In genomic region chr14:35808076-35808657, GRCh38 we compare ENCODE assay signal across 8 cellular contexts. TPM values are rescaled to one million over a fixed set of nuclear protein-coding genes. Genes with fewer than 3 reads are reported as not detected.
DNase-seq lines count a peak whose midpoint lies in the region; ATAC-seq and TF ChIP-seq lines count a peak whose summit lies in the region.

No MANE protein-coding gene starts in this region.

- ATAC-seq in PC-3 (peak; percentile 41), lung (ENCODE audit: insufficient read depth, low FRiP score) (no peak), GM18867 (IDR thresholded peaks at IDR 0.05; ENCODE audit: unreplicated experiment) (no peak), HG02884 (IDR thresholded peaks at IDR 0.05; ENCODE audit: unreplicated experiment) (no peak)

- POLR2A ChIA-PET in PC-3 (lab: Charles Lee; ENCODE audit: unreplicated experiment): interaction anchor here (0.7 kb wide), 1 partner anchor 18 kb away, joined by 7 read pairs; the partner anchor contains the start of gene BRMS1L

- no peaks in the 10 kb centered on the region for H3K27me3 Mint-ChIP-seq in chondrocyte (ENCODE audit: low read depth)

- H4K20me1 ChIP-seq in PC-3 (ENCODE audit: low read length): peaks cover 18% of the 10 kb centered on the region

- BruUV-seq in PC-3 (replicated peaks; lab: Mats Ljungman, UMichigan): no TSS peak

- intact Hi-C loops in PC-3 (cut with micrococcal nuclease): loop anchor here (5.0 kb wide), 1 partner anchor 61 kb away; no protein-coding TSS in a partner anchor
- intact Hi-C loops in testis (cut with DNase I; ENCODE audit: low total_unique reads): no loop called here

- H3K4me1 ChIP-seq in PC-3 (ENCODE audit: insufficient read depth, low read length): peaks cover 17% of the 10 kb centered on the region
- H3K4me1 ChIP-seq in lung (ENCODE audit: control insufficient read depth in 2 of 2, insufficient read depth in 2 of 2, low read length in 2 of 2): peaks cover 0 to 5% of the 10 kb centered on the region in 2 donors
- peaks cover 8% of the 10 kb centered on the region for H3K4me1 ChIP-seq in testis

- H3K79me2 ChIP-seq in PC-3 (ENCODE audit: low read length): peaks cover 38% of the 10 kb centered on the region

- H2AFZ ChIP-seq in PC-3 (ENCODE audit: low read length): peak overlapping the region; percentile 49

- peak overlapping the region; percentile 72 for H3K9ac ChIP-seq in PC-3 (ENCODE audit: low read length)

- H3F3A ChIP-seq in PC-3 (ENCODE audit: low read length, unreplicated experiment): no peaks in the 10 kb centered on the region

- H3K4me3 ChIP-seq in PC-3 (ENCODE audit: low read length): peak overlapping the region; percentile 71
- peak overlapping the region; percentile 78 for H3K4me3 ChIP-seq in lung
- H3K4me3 ChIP-seq in testis: peak overlapping the region; percentile 73 to 90

- H3K36me3 ChIP-seq in PC-3 (ENCODE audit: low read depth, low read length): no peaks in the 10 kb centered on the region
- H3K36me3 ChIP-seq in lung (ENCODE audit: control insufficient read depth in 2 of 2, insufficient read depth in 2 of 2, low read length in 2 of 2): peaks cover 0 to 1% of the 10 kb centered on the region in 2 donors
- H3K36me3 ChIP-seq in testis (ENCODE audit: low read depth, missing control alignments): no peaks in the 10 kb centered on the region

- CTCF ChIA-PET in PC-3 (lab: Charles Lee): interaction anchor here (0.6 kb wide), 1 partner anchor 9 kb away, joined by 4 read pairs; no protein-coding TSS in a partner anchor

- H3K27ac ChIP-seq in PC-3 (ENCODE audit: low read length): peak overlapping the region; percentile 57
- H3K27ac ChIP-seq in lung (ENCODE audit: low read depth in 1 of 2, low read length in 1 of 2): peak overlapping the region; percentile 96
- H3K27ac ChIP-seq in testis: peak overlapping the region; percentile 93 to 95

- peaks cover 27% of the 10 kb centered on the region for H3K4me1 Mint-ChIP-seq in chondrocyte (ENCODE audit: low read depth)

- no peaks in the 10 kb centered on the region for H3K9me2 ChIP-seq in PC-3 (replicated peaks; ENCODE audit: low read length)

- peak overlapping the region; percentile 95 for H3K27ac Mint-ChIP-seq in chondrocyte (ENCODE audit: unreplicated experiment)

- TF ChIP-seq POLR2A in testis (IDR thresholded peaks at IDR 0.05): no peak

- peaks cover 4% of the 10 kb centered on the region for H3K9me3 Mint-ChIP-seq in chondrocyte (ENCODE audit: low read depth)

- WGBS in lung, 2 donors: 3% methylated on average over 14 of the region's 14 CpGs
- WGBS in testis, 2 donors: 1 to 2% methylated on average over 14 of the region's 14 CpGs

- H3K4me2 ChIP-seq in PC-3 (ENCODE audit: low read length): peak overlapping the region; percentile 81

- DNase-seq in NCI-H2196 (lab: John Stamatoyannopoulos, UW; ENCODE audit: unreplicated experiment) (peak; percentile 21), NCI-H2196 treated with DMSO at 0.1 percent for 48 hours (lab: John Stamatoyannopoulos, UW; ENCODE audit: unreplicated experiment) (no peak), PC-3 (peak; percentile 67), chondrocyte (ENCODE audit: low spot score) (no peak), lung (ENCODE audit: low spot score) (no peak), testis (peak; percentile 59)

- H3K9me3 ChIP-seq in PC-3 (ENCODE audit: low read length): no peaks in the 10 kb centered on the region
- no peaks in the 10 kb centered on the region for H3K9me3 ChIP-seq in lung (ENCODE audit: control insufficient read depth in 2 of 2, insufficient read depth in 1 of 2, low read length in 1 of 2)
- no peaks in the 10 kb centered on the region for H3K9me3 ChIP-seq in testis

- H3K36me3 Mint-ChIP-seq in chondrocyte (ENCODE audit: low read depth): no peaks in the 10 kb centered on the region

- no peak for TF ChIP-seq CTCF in PC-3 (conservative IDR thresholded peaks at IDR 0.05; ENCODE audit: low read depth, low read length)
- no peak for TF ChIP-seq CTCF in chondrocyte (IDR thresholded peaks at IDR 0.05)
- TF ChIP-seq CTCF in lung (IDR thresholded peaks at IDR 0.05; ENCODE audit: control extremely low read depth, extremely low read depth): no peak
- no peak for TF ChIP-seq CTCF in testis (IDR thresholded peaks at IDR 0.05)

- H3K27me3 ChIP-seq in PC-3 (ENCODE audit: low read length): no peaks in the 10 kb centered on the region
- H3K27me3 ChIP-seq in lung (ENCODE audit: control insufficient read depth, insufficient read depth): no peaks in the 10 kb centered on the region
- no peaks in the 10 kb centered on the region for H3K27me3 ChIP-seq in testis

- peak overlapping the region; percentile 97 for H3K4me3 Mint-ChIP-seq in chondrocyte (ENCODE audit: unreplicated experiment)

RNA-seq across cellular contexts. Expression of gene RALGAPA1, which starts 0.9 kb away (rescaled TPM):
- total RNA-seq in PC-3 (2014; rRNA removed) (20.3 and 24.0 TPM in 2 replicates), chondrocyte (32.6 to 42.6 TPM (median 33.2 TPM) in 3 replicates), lung (100 to 1,000 TPM in 1 of 2 donors, 10 to 100 TPM in 1; 74.5 to 188 TPM), testis (100 to 1,000 TPM in 1 of 2 donors, 10 to 100 TPM in 1; 75.1 to 111 TPM)
- polyA plus RNA-seq in lung (10 to 100 TPM in 1 of 2 donors, 1 to 10 TPM in 1; 9.4 to 15.3 TPM), testis (ENCODE audit: insufficient read depth, low read depth, low replicate concordance) (25.6 TPM)

RNA-seq across cellular contexts. Expression of gene BRMS1L, which starts 18.0 kb away (rescaled TPM):
- total RNA-seq in PC-3 (2014; rRNA removed) (4.8 and 10.3 TPM in 2 replicates), chondrocyte (9.5 to 13.1 TPM (median 10.4 TPM) in 3 replicates), lung (10 to 100 TPM in 1 of 2 donors, 1 to 10 TPM in 1; 6.3 to 17.4 TPM), testis (10 to 100 TPM in 1 of 2 donors, 1 to 10 TPM in 1; 7.6 to 11.8 TPM)
- polyA plus RNA-seq in lung (1 to 10 TPM; 5.0 to 6.3 TPM), testis (ENCODE audit: insufficient read depth, low read depth, low replicate concordance) (8.4 TPM)

Comparison
In these comparisons a context has a peak if more than half of its experiments do, and no peak if none do; other contexts are left out.
1. DNase-seq: peak in NCI-H2196 (single experiment), PC-3 (single experiment) and testis (single experiment); none in NCI-H2196 treated with DMSO at 0.1 percent for 48 hours (single experiment), chondrocyte (single experiment) and lung (single experiment).
2. Peak in every context shown above with its lines, with median percentiles within 50 percentile points of each other: H3K27ac ChIP-seq and H3K4me3 ChIP-seq.